ENCODE assay signal across 1 cellular context in the genomic region with DNA sequence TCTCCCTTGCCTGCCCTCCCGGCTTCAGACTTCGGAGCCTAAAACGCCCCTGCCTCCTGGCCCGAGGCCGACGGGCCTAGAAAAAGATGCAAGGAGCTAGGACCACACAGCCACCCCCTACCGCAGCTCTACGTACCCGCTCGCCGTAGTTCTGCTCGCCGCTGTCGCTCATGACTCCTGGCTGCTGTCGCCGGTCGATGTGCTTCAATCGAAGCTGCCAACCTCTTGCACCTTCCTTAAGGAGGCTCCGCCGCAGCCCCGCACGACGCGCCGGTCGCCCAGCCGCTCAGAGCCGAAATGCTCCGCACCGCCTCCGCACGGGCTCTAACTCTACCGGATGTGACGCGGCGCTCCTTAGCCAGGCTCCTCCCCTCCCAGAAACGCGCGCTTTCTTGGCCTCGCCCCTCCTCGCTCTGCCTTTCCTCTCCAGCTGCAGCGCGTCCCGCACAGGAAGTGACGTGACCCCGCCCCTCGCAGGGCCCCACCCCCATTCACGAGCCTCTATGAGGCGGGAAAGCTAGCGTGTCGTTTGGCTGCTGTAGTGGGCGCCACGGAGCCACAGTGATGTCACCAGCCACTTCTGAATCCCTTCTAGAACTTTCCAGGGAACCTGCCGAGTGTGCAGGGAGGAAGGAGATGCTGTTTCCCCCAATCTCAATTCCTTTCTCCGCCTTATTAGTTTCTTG.
TF ChIP-seq lines count a peak whose summit lies in the region.

A gene (minus strand): TSS at position 326 of the 686 bp plus-strand sequence. CDS start 154 bp downstream, at position 172.

TF ChIP-seq in HEK293, 187 proteins besides CTCF, POLR2A, EP300 and RAD21 (continued from another document and continues in another):
- TF ChIP-seq, protein P1, sequence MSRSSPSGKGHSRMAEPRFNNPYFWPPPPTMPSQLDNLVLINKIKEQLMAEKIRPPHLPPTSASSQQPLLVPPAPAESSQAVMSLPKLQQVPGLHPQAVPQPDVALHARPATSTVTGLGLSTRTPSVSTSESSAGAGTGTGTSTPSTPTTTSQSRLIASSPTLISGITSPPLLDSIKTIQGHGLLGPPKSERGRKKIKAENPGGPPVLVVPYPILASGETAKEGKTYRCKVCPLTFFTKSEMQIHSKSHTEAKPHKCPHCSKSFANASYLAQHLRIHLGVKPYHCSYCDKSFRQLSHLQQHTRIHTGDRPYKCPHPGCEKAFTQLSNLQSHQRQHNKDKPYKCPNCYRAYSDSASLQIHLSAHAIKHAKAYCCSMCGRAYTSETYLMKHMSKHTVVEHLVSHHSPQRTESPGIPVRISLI (tag by site-specific recombination; IDR thresholded peaks at IDR 0.05): no peak
- TF ChIP-seq ZNF324 (tag by site-specific recombination; IDR thresholded peaks at IDR 0.05) (peak; percentile 31; the same call in 1 of the 2 replicates), ZNF707 (tag by site-specific recombination; IDR thresholded peaks at IDR 0.05) (no peak), GLI4 (tag by site-specific recombination; IDR thresholded peaks at IDR 0.05) (peak; percentile 74), ZNF549 (tag by site-specific recombination; IDR thresholded peaks at IDR 0.05) (no peak), ZNF560 (tag by site-specific recombination; IDR thresholded peaks at IDR 0.05; ENCODE audit: borderline replicate concordance) (no peak), KLF10 (tag by site-specific recombination; IDR thresholded peaks at IDR 0.05) (peak; percentile 71), ZNF155 (tag by site-specific recombination; IDR thresholded peaks at IDR 0.05) (no peak), HOXD13 (CRISPR knock-in tag; IDR thresholded peaks at IDR 0.05; ENCODE audit: borderline replicate concordance) (no peak), ZNF658 (tag by site-specific recombination; IDR thresholded peaks at IDR 0.05) (0 out of 2 replicates have a peak, but pooled peaks have one; percentile 41), BCL11A (tag by site-specific recombination; IDR thresholded peaks at IDR 0.05; ENCODE audit: low read depth) (no peak), ZNF239 (tag by site-specific recombination; IDR thresholded peaks at IDR 0.05) (0 out of 2 replicates have a peak, but pooled peaks have one; percentile 32), ZNF169 (tag by site-specific recombination; IDR thresholded peaks at IDR 0.05) (no peak), ZEB2 (tag by site-specific recombination; IDR thresholded peaks at IDR 0.05) (peak; percentile 64; the same call in 1 of the 2 replicates), ZNF366 (tag by site-specific recombination; conservative IDR thresholded peaks at IDR 0.05) (peak; percentile 78), TRIM28 (IDR thresholded peaks at IDR 0.05; ENCODE audit: borderline replicate concordance, low read length) (no peak), ZNF138 (tag by site-specific recombination; IDR thresholded peaks at IDR 0.05; ENCODE audit: borderline replicate concordance) (no peak), ZSCAN16 (tag by site-specific recombination; IDR thresholded peaks at IDR 0.05) (no peak), ZNF600 (tag by site-specific recombination; IDR thresholded peaks at IDR 0.05) (peak; percentile 67), BCL11B (tag by site-specific recombination; IDR thresholded peaks at IDR 0.05; ENCODE audit: low read depth) (no peak), HOXA7 (CRISPR knock-in tag; IDR thresholded peaks at IDR 0.05; ENCODE audit: borderline replicate concordance) (no peak), ZNF221 (tag by site-specific recombination; IDR thresholded peaks at IDR 0.05; ENCODE audit: borderline replicate concordance) (no peak), ZNF391 (tag by site-specific recombination; IDR thresholded peaks at IDR 0.05; ENCODE audit: borderline replicate concordance, low read depth) (peak; percentile 29; the same call in 1 of the 2 replicates), ZIC2 (tag by site-specific recombination; IDR thresholded peaks at IDR 0.05) (no peak), ZNF624 (tag by site-specific recombination; IDR thresholded peaks at IDR 0.05) (no peak), KLF7 (tag by site-specific recombination; IDR thresholded peaks at IDR 0.05; ENCODE audit: borderline replicate concordance) (no peak), ZNF211 (tag by site-specific recombination; IDR thresholded peaks at IDR 0.05; ENCODE audit: low read depth) (no peak), ZNF302 (tag by site-specific recombination; IDR thresholded peaks at IDR 0.05; ENCODE audit: low read depth) (no peak), ZNF175 (tag by site-specific recombination; IDR thresholded peaks at IDR 0.05) (no peak), ZNF404 (tag by site-specific recombination; IDR thresholded peaks at IDR 0.05) (no peak), ZNF514 (tag by site-specific recombination; IDR thresholded peaks at IDR 0.05) (no peak), ZNF426 (tag by site-specific recombination; IDR thresholded peaks at IDR 0.05) (no peak), ZNF792 (tag by site-specific recombination; IDR thresholded peaks at IDR 0.05) (no peak), ZNF311 (tag by site-specific recombination; IDR thresholded peaks at IDR 0.05; ENCODE audit: borderline replicate concordance) (no peak), ZNF830 (tag by site-specific recombination; IDR thresholded peaks at IDR 0.05; ENCODE audit: low read depth) (no peak), ZNF248 (tag by site-specific recombination; IDR thresholded peaks at IDR 0.05) (no peak), ZNF843 (tag by site-specific recombination; IDR thresholded peaks at IDR 0.05) (no peak; the same call in 1 of the 2 replicates), ZNF777 (tag by site-specific recombination; IDR thresholded peaks at IDR 0.05; ENCODE audit: borderline replicate concordance) (no peak)
- TF ChIP-seq, protein P2, sequence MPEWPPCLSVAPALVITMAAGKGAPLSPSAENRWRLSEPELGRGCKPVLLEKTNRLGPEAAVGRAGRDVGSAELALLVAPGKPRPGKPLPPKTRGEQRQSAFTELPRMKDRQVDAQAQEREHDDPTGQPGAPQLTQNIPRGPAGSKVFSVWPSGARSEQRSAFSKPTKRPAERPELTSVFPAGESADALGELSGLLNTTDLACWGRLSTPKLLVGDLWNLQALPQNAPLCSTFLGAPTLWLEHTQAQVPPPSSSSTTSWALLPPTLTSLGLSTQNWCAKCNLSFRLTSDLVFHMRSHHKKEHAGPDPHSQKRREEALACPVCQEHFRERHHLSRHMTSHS (tag by site-specific recombination; IDR thresholded peaks at IDR 0.05): no peak
- TF ChIP-seq, protein P3, sequence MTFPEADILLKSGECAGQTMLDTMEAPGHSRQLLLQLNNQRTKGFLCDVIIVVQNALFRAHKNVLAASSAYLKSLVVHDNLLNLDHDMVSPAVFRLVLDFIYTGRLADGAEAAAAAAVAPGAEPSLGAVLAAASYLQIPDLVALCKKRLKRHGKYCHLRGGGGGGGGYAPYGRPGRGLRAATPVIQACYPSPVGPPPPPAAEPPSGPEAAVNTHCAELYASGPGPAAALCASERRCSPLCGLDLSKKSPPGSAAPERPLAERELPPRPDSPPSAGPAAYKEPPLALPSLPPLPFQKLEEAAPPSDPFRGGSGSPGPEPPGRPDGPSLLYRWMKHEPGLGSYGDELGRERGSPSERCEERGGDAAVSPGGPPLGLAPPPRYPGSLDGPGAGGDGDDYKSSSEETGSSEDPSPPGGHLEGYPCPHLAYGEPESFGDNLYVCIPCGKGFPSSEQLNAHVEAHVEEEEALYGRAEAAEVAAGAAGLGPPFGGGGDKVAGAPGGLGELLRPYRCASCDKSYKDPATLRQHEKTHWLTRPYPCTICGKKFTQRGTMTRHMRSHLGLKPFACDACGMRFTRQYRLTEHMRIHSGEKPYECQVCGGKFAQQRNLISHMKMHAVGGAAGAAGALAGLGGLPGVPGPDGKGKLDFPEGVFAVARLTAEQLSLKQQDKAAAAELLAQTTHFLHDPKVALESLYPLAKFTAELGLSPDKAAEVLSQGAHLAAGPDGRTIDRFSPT (tag by site-specific recombination; IDR thresholded peaks at IDR 0.05): no peak
- TF ChIP-seq, protein P4, sequence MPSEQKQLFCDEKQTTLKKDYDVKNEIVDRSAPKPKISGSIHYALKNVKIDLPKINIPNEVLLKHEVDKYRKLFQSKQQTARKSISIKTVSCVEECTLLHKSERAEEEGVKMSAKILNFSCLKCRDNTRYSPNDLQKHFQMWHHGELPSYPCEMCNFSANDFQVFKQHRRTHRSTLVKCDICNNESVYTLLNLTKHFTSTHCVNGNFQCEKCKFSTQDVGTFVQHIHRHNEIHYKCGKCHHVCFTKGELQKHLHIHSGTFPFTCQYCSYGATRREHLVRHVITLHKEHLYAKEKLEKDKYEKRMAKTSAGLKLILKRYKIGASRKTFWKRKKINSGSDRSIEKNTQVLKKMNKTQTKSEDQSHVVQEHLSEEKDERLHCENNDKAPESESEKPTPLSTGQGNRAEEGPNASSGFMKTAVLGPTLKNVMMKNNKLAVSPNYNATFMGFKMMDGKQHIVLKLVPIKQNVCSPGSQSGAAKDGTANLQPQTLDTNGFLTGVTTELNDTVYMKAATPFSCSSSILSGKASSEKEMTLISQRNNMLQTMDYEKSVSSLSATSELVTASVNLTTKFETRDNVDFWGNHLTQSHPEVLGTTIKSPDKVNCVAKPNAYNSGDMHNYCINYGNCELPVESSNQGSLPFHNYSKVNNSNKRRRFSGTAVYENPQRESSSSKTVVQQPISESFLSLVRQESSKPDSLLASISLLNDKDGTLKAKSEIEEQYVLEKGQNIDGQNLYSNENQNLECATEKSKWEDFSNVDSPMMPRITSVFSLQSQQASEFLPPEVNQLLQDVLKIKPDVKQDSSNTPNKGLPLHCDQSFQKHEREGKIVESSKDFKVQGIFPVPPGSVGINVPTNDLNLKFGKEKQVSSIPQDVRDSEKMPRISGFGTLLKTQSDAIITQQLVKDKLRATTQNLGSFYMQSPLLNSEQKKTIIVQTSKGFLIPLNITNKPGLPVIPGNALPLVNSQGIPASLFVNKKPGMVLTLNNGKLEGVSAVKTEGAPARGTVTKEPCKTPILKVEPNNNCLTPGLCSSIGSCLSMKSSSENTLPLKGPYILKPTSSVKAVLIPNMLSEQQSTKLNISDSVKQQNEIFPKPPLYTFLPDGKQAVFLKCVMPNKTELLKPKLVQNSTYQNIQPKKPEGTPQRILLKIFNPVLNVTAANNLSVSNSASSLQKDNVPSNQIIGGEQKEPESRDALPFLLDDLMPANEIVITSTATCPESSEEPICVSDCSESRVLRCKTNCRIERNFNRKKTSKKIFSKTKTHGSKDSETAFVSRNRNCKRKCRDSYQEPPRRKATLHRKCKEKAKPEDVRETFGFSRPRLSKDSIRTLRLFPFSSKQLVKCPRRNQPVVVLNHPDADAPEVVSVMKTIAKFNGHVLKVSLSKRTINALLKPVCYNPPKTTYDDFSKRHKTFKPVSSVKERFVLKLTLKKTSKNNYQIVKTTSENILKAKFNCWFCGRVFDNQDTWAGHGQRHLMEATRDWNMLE (tag by site-specific recombination; conservative IDR thresholded peaks at IDR 0.05; ENCODE audit: low read depth): peak; percentile 73
- TF ChIP-seq, protein P5, sequence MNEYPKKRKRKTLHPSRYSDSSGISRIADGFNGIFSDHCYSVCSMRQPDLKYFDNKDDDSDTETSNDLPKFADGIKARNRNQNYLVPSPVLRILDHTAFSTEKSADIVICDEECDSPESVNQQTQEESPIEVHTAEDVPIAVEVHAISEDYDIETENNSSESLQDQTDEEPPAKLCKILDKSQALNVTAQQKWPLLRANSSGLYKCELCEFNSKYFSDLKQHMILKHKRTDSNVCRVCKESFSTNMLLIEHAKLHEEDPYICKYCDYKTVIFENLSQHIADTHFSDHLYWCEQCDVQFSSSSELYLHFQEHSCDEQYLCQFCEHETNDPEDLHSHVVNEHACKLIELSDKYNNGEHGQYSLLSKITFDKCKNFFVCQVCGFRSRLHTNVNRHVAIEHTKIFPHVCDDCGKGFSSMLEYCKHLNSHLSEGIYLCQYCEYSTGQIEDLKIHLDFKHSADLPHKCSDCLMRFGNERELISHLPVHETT (tag by site-specific recombination; IDR thresholded peaks at IDR 0.05): peak; percentile 64; the same call in 1 of the 2 replicates
- TF ChIP-seq, protein P6, sequence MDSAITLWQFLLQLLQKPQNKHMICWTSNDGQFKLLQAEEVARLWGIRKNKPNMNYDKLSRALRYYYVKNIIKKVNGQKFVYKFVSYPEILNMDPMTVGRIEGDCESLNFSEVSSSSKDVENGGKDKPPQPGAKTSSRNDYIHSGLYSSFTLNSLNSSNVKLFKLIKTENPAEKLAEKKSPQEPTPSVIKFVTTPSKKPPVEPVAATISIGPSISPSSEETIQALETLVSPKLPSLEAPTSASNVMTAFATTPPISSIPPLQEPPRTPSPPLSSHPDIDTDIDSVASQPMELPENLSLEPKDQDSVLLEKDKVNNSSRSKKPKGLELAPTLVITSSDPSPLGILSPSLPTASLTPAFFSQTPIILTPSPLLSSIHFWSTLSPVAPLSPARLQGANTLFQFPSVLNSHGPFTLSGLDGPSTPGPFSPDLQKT (IDR thresholded peaks at IDR 0.05; ENCODE audit: borderline replicate concordance, low read depth, low read length): no peak
- TF ChIP-seq, protein P7, sequence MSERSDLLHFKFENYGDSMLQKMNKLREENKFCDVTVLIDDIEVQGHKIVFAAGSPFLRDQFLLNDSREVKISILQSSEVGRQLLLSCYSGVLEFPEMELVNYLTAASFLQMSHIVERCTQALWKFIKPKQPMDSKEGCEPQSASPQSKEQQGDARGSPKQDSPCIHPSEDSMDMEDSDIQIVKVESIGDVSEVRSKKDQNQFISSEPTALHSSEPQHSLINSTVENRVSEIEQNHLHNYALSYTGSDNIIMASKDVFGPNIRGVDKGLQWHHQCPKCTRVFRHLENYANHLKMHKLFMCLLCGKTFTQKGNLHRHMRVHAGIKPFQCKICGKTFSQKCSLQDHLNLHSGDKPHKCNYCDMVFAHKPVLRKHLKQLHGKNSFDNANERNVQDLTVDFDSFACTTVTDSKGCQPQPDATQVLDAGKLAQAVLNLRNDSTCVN (tag by site-specific recombination; optimal IDR thresholded peaks at IDR 0.05): peak; percentile 48
- TF ChIP-seq, protein P8, sequence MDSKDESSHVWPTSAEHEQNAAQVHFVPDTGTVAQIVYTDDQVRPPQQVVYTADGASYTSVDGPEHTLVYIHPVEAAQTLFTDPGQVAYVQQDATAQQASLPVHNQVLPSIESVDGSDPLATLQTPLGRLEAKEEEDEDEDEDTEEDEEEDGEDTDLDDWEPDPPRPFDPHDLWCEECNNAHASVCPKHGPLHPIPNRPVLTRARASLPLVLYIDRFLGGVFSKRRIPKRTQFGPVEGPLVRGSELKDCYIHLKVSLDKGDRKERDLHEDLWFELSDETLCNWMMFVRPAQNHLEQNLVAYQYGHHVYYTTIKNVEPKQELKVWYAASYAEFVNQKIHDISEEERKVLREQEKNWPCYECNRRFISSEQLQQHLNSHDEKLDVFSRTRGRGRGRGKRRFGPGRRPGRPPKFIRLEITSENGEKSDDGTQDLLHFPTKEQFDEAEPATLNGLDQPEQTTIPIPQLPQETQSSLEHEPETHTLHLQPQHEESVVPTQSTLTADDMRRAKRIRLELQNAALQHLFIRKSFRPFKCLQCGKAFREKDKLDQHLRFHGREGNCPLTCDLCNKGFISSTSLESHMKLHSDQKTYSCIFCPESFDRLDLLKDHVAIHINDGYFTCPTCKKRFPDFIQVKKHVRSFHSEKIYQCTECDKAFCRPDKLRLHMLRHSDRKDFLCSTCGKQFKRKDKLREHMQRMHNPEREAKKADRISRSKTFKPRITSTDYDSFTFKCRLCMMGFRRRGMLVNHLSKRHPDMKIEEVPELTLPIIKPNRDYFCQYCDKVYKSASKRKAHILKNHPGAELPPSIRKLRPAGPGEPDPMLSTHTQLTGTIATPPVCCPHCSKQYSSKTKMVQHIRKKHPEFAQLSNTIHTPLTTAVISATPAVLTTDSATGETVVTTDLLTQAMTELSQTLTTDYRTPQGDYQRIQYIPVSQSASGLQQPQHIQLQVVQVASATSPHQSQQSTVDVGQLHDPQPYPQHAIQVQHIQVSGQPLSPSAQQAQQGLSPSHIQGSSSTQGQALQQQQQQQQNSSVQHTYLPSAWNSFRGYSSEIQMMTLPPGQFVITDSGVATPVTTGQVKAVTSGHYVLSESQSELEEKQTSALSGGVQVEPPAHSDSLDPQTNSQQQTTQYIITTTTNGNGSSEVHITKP (tag by site-specific recombination; IDR thresholded peaks at IDR 0.05): no peak
